ENCODE assay signal across 21 cellular contexts in the genomic region with DNA sequence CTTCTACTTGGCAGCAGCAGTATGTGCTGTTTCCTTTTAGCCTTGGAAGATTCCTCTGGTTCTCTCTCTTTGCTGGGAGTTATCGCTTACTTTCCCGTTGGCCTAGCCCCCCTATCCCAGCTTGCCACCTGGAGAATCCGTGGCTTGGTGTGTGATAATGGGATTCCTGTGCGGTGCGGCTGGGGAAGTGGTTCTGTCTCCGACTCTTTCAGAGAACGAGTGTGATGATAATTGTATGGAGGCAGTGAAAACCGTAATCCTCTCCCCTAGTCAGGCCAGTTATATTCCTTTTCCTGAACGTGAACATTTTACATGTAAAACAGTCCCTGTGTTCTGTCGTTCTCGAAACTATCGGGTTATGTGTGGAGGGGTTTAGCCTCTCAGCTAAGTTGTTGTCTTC.
DNase-seq lines count a peak whose midpoint lies in the region; ATAC-seq, FAIRE-seq and TF ChIP-seq lines count a peak whose summit lies in the region.
"Had no signal": no experiment of that assay in that cellular context is flagged by ENCODE, and none has a peak within 500 bp of the region (broad histone marks: within the 10 kb centered on the region; RNA-seq: fewer than 3 reads in every experiment).

No MANE protein-coding gene starts in this region.

- no peaks in the 10 kb centered on the region for H3K79me2 ChIP-seq in HepG2 (ENCODE audit: insufficient read depth, low read length)

- H2BK120ac ChIP-seq in IMR-90 (ENCODE audit: low read depth, low read length) = peak overlapping the region; percentile 86

- ATAC-seq in IMR-90 (ENCODE audit: low read depth) = no peak
- ATAC-seq in HepG2 = no peak
- ATAC-seq in esophagus mucosa = no peak
- ATAC-seq: pancreas, sciatic nerve had no signal

- H4K8ac ChIP-seq in IMR-90 (ENCODE audit: low read depth in 2 of 2, low read length in 2 of 2) = peak overlapping the region; percentile 41 to 67; a peak in 3 of 4 replicates

- POLR2A ChIA-PET in AG04450 (lab: Yijun Ruan, JAX) = interaction anchor here (0.7 to 1.3 kb wide), 2 partner anchors 19 to 106 kb away, joined by 3 to 4 read pairs; no protein-coding TSS in a partner anchor
- POLR2A ChIA-PET in IMR-90 (lab: Charles Lee; ENCODE audit: unreplicated experiment) = no interaction called here
- POLR2A ChIA-PET in HepG2 (lab: Yijun Ruan, JAX) = no interaction called here

- H2BK15ac ChIP-seq in IMR-90 (ENCODE audit: low read depth, low read length) = peak overlapping the region; percentile 83

- H3K36me3 ChIP-seq in IMR-90 (ENCODE audit: control insufficient read depth, insufficient read depth, low read length) (no peaks in the 10 kb centered on the region), HepG2 (replicated peaks in 1 of 2; ENCODE audit: control insufficient read depth in 1 of 2, insufficient read depth in 2 of 2, low read length in 2 of 2) (no peaks in the 10 kb centered on the region)
- H3K36me3 ChIP-seq: left ventricle myocardium inferior, pancreas, tibial nerve had no signal

- no peak overlapping the region for H2AK9ac ChIP-seq in IMR-90 (replicated peaks; ENCODE audit: low read depth, low read length, poor library complexity)

- peak overlapping the region; percentile 71; the same call in 1 of the 2 replicates for H2AK5ac ChIP-seq in IMR-90 (ENCODE audit: low read depth, low read length)

- H3K14ac ChIP-seq in IMR-90 (replicated peaks; ENCODE audit: low read depth, low read length) = peak overlapping the region; percentile 75

- peak overlapping the region; percentile 77 for H4K91ac ChIP-seq in IMR-90 (ENCODE audit: insufficient read depth, low read depth, low read length)

- H3K9ac ChIP-seq in IMR-90 (ENCODE audit: low read depth, low read length) (peak overlapping the region; percentile 46), HepG2 (ENCODE audit: insufficient read depth, low read depth, low read length) (no peak overlapping the region)

- H3K9me3 ChIP-seq in AG04450 (ENCODE audit: control insufficient read depth, insufficient read depth, low read length) = no peaks in the 10 kb centered on the region
- no peaks in the 10 kb centered on the region for H3K9me3 ChIP-seq in IMR-90 (ENCODE audit: control insufficient read depth, insufficient read depth, low read length)
- no peaks in the 10 kb centered on the region for H3K9me3 ChIP-seq in HepG2 (ENCODE audit: low read length)
- H3K9me3 ChIP-seq: left ventricle myocardium inferior, pancreas, tibial nerve had no signal

- in situ Hi-C loops in IMR-90 (cut with MboI; ENCODE audit: low sequenced_read_pairs) (no loop called here), HepG2 (cut with HindIII; ENCODE audit: extremely low pct_ligation_motif_present, low pct_unique_long_range_greater_than_20kb) (no loop called here)

- no peaks in the 10 kb centered on the region for H4K20me1 ChIP-seq in IMR-90 (ENCODE audit: insufficient read depth, low read length)
- H4K20me1 ChIP-seq in HepG2 (ENCODE audit: insufficient read depth, low read length) = no peaks in the 10 kb centered on the region

- TF ChIP-seq CTCF in AG04450 (IDR thresholded peaks at IDR 0.05; ENCODE audit: low read depth, low read length) = no peak
- TF ChIP-seq CTCF in IMR-90 (conservative IDR thresholded peaks at IDR 0.05; ENCODE audit: low read depth, low read length) = no peak
- no peak for TF ChIP-seq CTCF in fibroblast of the aortic adventitia (IDR thresholded peaks at IDR 0.05; ENCODE audit: insufficient read depth, low read length)
- no peak for TF ChIP-seq CTCF in retinal pigment epithelial cell (conservative IDR thresholded peaks at IDR 0.05; ENCODE audit: low read depth, low read length)
- no peak for TF ChIP-seq CTCF in HepG2 (CRISPR knock-in tag; IDR thresholded peaks at IDR 0.05)

- H3K4ac ChIP-seq in IMR-90 (ENCODE audit: low read depth, low read length) = peak overlapping the region; percentile 73

- peak overlapping the region; percentile 34 for H3K18ac ChIP-seq in IMR-90 (ENCODE audit: low read depth, low read length)

- DNase-seq in AG04450 (ENCODE audit: low read depth, low spot score) = no peak
- DNase-seq in IMR-90 = no peak
- DNase-seq in fibroblast of the aortic adventitia (ENCODE audit: low read depth) = no peak
- DNase-seq in retinal pigment epithelial cell (ENCODE audit: low read depth) = no peak
- DNase-seq in NCI-H2196 treated with DMSO at 0.1 percent for 48 hours (lab: John Stamatoyannopoulos, UW; ENCODE audit: unreplicated experiment) = no peak
- DNase-seq in HepG2 (ENCODE audit: low spot score) = no peak
- no peak for DNase-seq in occipital lobe (lab: John Stamatoyannopoulos, UW)
- DNase-seq: activated gamma-delta T cell; left ventricle myocardium inferior; NCI-H1417; NCI-H524 treated with DMSO at 0.1 percent for 48 hours; pancreas; stimulated activated CD4-positive, alpha-beta T cell treated with anti-CD3 and anti-CD28 coated beads, Interleukin-2, amount 100 ng/mL, for 24 hours; stimulated activated naive CD4-positive, alpha-beta T cell treated with Interleukin-2 at 50 U/mL for 16 hours; T-helper 1 cell had no signal

- H2BK5ac ChIP-seq in IMR-90 (ENCODE audit: low read depth, low read length, poor library complexity, severe bottlenecking) = peak overlapping the region; percentile 14

- peak overlapping the region; percentile 68 for H2BK20ac ChIP-seq in IMR-90 (ENCODE audit: low read depth, low read length)

- H3K56ac ChIP-seq in IMR-90 (ENCODE audit: extremely low read depth, insufficient read depth, low read length) = peak overlapping the region; percentile 44; the same call in 1 of the 2 replicates

- peaks cover 9% of the 10 kb centered on the region; the same call in 1 of the 2 replicates for H3K9me1 ChIP-seq in IMR-90 (ENCODE audit: insufficient read depth, low read length)

- CTCF ChIA-PET in AG04450 (lab: Charles Lee) = interaction anchor here (0.6 to 1.3 kb wide), 3 partner anchors 153 to 580 kb away, joined by 3 to 4 read pairs (median 3); no protein-coding TSS in a partner anchor
- CTCF ChIA-PET in IMR-90 (lab: Yijun Ruan, JAX) = no interaction called here
- CTCF ChIA-PET in HepG2 (lab: Yijun Ruan, JAX; ENCODE audit: low intra/inter-chr PET ratio, low total read pairs) = no interaction called here

- no peak for TF ChIP-seq RAD21 in IMR-90 (IDR thresholded peaks at IDR 0.05; ENCODE audit: low read length)
- TF ChIP-seq RAD21 in HepG2 (CRISPR knock-in tag; IDR thresholded peaks at IDR 0.05) = no peak

- H4K5ac ChIP-seq in IMR-90 (ENCODE audit: low read depth, low read length) = peak overlapping the region; percentile 31

- intact Hi-C loops in IMR-90 (cut with micrococcal nuclease) (loop anchor here (2.0 kb wide), 2 partner anchors 74 to 278 kb away; a partner anchor contains a TSS), HepG2 (cut with micrococcal nuclease; ENCODE audit: unreplicated experiment) (no loop called here)

- H3K27me3 ChIP-seq in AG04450 (ENCODE audit: control insufficient read depth, insufficient read depth, low read length) (no peaks in the 10 kb centered on the region), IMR-90 (ENCODE audit: control insufficient read depth, insufficient read depth, low read length) (no peaks in the 10 kb centered on the region), HepG2 (ENCODE audit: control insufficient read depth in 1 of 2, insufficient read depth in 2 of 2, low read length in 2 of 2) (no peaks in the 10 kb centered on the region)
- H3K27me3 ChIP-seq: pancreas, tibial nerve had no signal

- peak overlapping the region; percentile 26; the same call in 1 of the 2 replicates for H3K23ac ChIP-seq in IMR-90 (ENCODE audit: low read depth, low read length)

- no CpG with 5 or more reads among the region's 12 CpGs for WGBS in IMR-90 (ENCODE audit: extremely low coverage in 2 of 2, insufficient read length in 1 of 2), 2 experiments
- 96% methylated on average over 12 of the region's 12 CpGs for WGBS in HepG2 (ENCODE audit: low lambda C conversion rate)

- H3K4me1 ChIP-seq in IMR-90 (ENCODE audit: control insufficient read depth, insufficient read depth, low read length) = peaks cover 19% of the 10 kb centered on the region
- peaks cover 7% of the 10 kb centered on the region; the same call in 1 of the 2 replicates for H3K4me1 ChIP-seq in HepG2 (ENCODE audit: insufficient read depth, low read length)
- H3K4me1 ChIP-seq: pancreas had no signal

- H3K4me3 ChIP-seq in AG04450 (ENCODE audit: low read depth, low read length) (0 out of 2 replicates have a peak overlapping the region, but pooled peaks have one; percentile 12), IMR-90 (ENCODE audit: insufficient read depth, low read depth, low read length) (no peak overlapping the region), fibroblast of the aortic adventitia (ENCODE audit: low read depth, low read length) (peak overlapping the region; percentile 45), retinal pigment epithelial cell (ENCODE audit: low read length) (peak overlapping the region; percentile 38), HepG2 (replicated peaks in 1 of 3; ENCODE audit: insufficient read depth in 1 of 3, low read depth in 2 of 3, low read length in 3 of 3) (no peak overlapping the region)
- H3K4me3 ChIP-seq: left ventricle myocardium inferior, pancreas, tibial nerve had no signal

- no peak for TF ChIP-seq EP300 in HepG2 (IDR thresholded peaks at IDR 0.05; ENCODE audit: low read depth in 2 of 2, low read length in 2 of 2)
- TF ChIP-seq EP300 in HepG2 (CRISPR knock-in tag; IDR thresholded peaks at IDR 0.05; ENCODE audit: borderline replicate concordance) = no peak

- FAIRE-seq in HepG2 (lab: Jason Lieb, UNC) = no peak
- FAIRE-seq: A204.1, GM12892, HTR-8/SVneo, pancreas had no signal

- peak overlapping the region; percentile 52 for H3K27ac ChIP-seq in AG04450 (ENCODE audit: low read depth, low read length)
- peak overlapping the region; percentile 75 for H3K27ac ChIP-seq in IMR-90 (ENCODE audit: insufficient read depth, low read length)
- H3K27ac ChIP-seq in HepG2 (ENCODE audit: extremely low read length, insufficient read depth, low read length) = no peak overlapping the region
- H3K27ac ChIP-seq: left ventricle myocardium inferior, pancreas had no signal

- H3K4me2 ChIP-seq in IMR-90 (ENCODE audit: low read depth, low read length) = peak overlapping the region; percentile 20
- H3K4me2 ChIP-seq in HepG2 (ENCODE audit: low read depth, low read length) = no peak overlapping the region

- peaks cover 20 to 36% of the 10 kb centered on the region in 2 experiments for H3K79me1 ChIP-seq in IMR-90 (ENCODE audit: low read depth in 1 of 2, low read length in 2 of 2)

- dilution Hi-C loops in IMR-90 (cut with HindIII; ENCODE audit: low sequenced_read_pairs, unreplicated experiment) = no loop called here

- H2AFZ ChIP-seq in IMR-90 (replicated peaks; ENCODE audit: low read length, poor library complexity) = peak overlapping the region; percentile 29
- H2AFZ ChIP-seq in HepG2 (ENCODE audit: low read length) = no peak overlapping the region

- no TSS peak for BruUV-seq in IMR-90 (replicated peaks; lab: Mats Ljungman, UMichigan)
- no TSS peak for BruUV-seq in HepG2 (replicated peaks; lab: Mats Ljungman, UMichigan)

- TF ChIP-seq POLR2A in IMR-90 (IDR thresholded peaks at IDR 0.05; ENCODE audit: low read depth, low read length) = no peak
- TF ChIP-seq POLR2A in HepG2 (IDR thresholded peaks at IDR 0.05; ENCODE audit: insufficient read depth in 1 of 2, low read depth in 2 of 2, low read length in 2 of 2) = no peak

TF ChIP-seq in IMR-90, 13 proteins besides CTCF, POLR2A, EP300 and RAD21 (continues in another document):
- TF ChIP-seq BHLHE40 (IDR thresholded peaks at IDR 0.05; ENCODE audit: low read depth, low read length) = no peak

TF ChIP-seq in HepG2, 621 proteins besides CTCF, POLR2A, EP300 and RAD21 (continues in another document):
- TF ChIP-seq NPAS2 (CRISPR knock-in tag; IDR thresholded peaks at IDR 0.05; ENCODE audit: borderline replicate concordance) = no peak

Comparison
In these comparisons a context has a peak if more than half of its experiments do, and no peak if none do; other contexts are left out.
1. H3K4me3 ChIP-seq: peak in AG04450 (single experiment), fibroblast of the aortic adventitia (single experiment) and retinal pigment epithelial cell (single experiment); none in IMR-90 (single experiment) and HepG2 (0 of 3).